Comparison of ENCODE assay signal across 8 cellular contexts in genomic region chr14:90256354-90257131, GRCh38. TPM values are rescaled to one million over a fixed set of nuclear protein-coding genes. Genes with fewer than 3 reads are reported as not detected.
A peak's percentile ranks its signal among the peaks of the same experiment; 100 is the strongest.
DNase-seq lines count a peak whose midpoint lies in the region; ATAC-seq and TF ChIP-seq lines count a peak whose summit lies in the region.

PSMC1 (plus strand) TSS chr14:90256553; CDS start chr14:90256598, 45 bp downstream.

- H3K36me3 Mint-ChIP-seq in activated T-helper 1 cell treated with anti-CD3 and anti-CD28 coated beads, Interleukin-12 subunit alpha, Interleukin-12 subunit beta, Interleukin-2, Interleukin-4 antibody, amounts not matched to agents 30 ng/mL and 10 ng/mL and 1 ng/mL, durations not matched to agents 14 hours and 24 hours and 36 hours (ENCODE audit: low read depth) = peaks cover 32% of the 10 kb centered on the region
- H3K36me3 Mint-ChIP-seq in naive thymus-derived CD8-positive, alpha-beta T cell = peaks cover 6 to 28% (median 8%) of the 10 kb centered on the region in 3 donors

- H3K9me3 ChIP-seq in DND-41 (ENCODE audit: insufficient read depth, low read length, severe bottlenecking) (no peaks in the 10 kb centered on the region), GM23248 (ENCODE audit: low read depth) (no peaks in the 10 kb centered on the region)

- H3K36me3 ChIP-seq in DND-41 (ENCODE audit: insufficient read depth, low read length) (peaks cover 35% of the 10 kb centered on the region), GM23248 (ENCODE audit: low read depth) (peaks cover 19% of the 10 kb centered on the region)

- 0 to 2% methylated on average over 43 to 54 of the region's 55 CpGs for WGBS in GM23248 (ENCODE audit: low coverage in 1 of 2, low lambda C conversion rate in 2 of 2, missing lambda C conversion rate in 2 of 2), 2 experiments

- no peaks in the 10 kb centered on the region for H3K9me2 ChIP-seq in GM23248 (ENCODE audit: insufficient read depth)

- peak; percentile 96 for ATAC-seq in DND-41 (ENCODE audit: insufficient read depth, low read depth)
- peak; percentile 98 for ATAC-seq in naive thymus-derived CD8-positive, alpha-beta T cell

- H3K27me3 ChIP-seq in DND-41 (ENCODE audit: insufficient read depth, low read length, poor library complexity) (no peaks in the 10 kb centered on the region), GM23248 (replicated peaks; ENCODE audit: insufficient read depth) (no peaks in the 10 kb centered on the region)

- H2AFZ ChIP-seq in DND-41 (ENCODE audit: low read depth, low read length) = peak within 1 kb of the TSS; percentile 87
- peak within 1 kb of the TSS; percentile 97 for H2AFZ ChIP-seq in GM23248

- H3K27ac Mint-ChIP-seq in activated T-helper 1 cell treated with anti-CD3 and anti-CD28 coated beads, Interleukin-12 subunit alpha, Interleukin-12 subunit beta, Interleukin-2, Interleukin-4 antibody, amounts not matched to agents 30 ng/mL and 10 ng/mL and 1 ng/mL, durations not matched to agents 14 hours and 24 hours and 36 hours = peak within 1 kb of the TSS; percentile 93
- peak within 1 kb of the TSS; percentile 94 to 99 (median 98) for H3K27ac Mint-ChIP-seq in naive thymus-derived CD8-positive, alpha-beta T cell

- H3K27ac ChIP-seq in DND-41 (ENCODE audit: low read length) (peak within 1 kb of the TSS; percentile 94), GM23248 (peak within 1 kb of the TSS; percentile 70)

- H3F3A ChIP-seq in GM23248 (ENCODE audit: insufficient read depth) = no peaks in the 10 kb centered on the region

- POLR2A ChIA-PET in naive thymus-derived CD8-positive, alpha-beta T cell (lab: Charles Lee) = interaction anchor here (0.7 to 1.9 kb wide), 6 partner anchors 18 to 502 kb away, joined by 3 to 6 read pairs (median 3); partner anchors contain the start of genes EFCAB11 and TDP1

- peaks cover 6% of the 10 kb centered on the region for H3K27me3 Mint-ChIP-seq in activated T-helper 1 cell treated with anti-CD3 and anti-CD28 coated beads, Interleukin-12 subunit alpha, Interleukin-12 subunit beta, Interleukin-2, Interleukin-4 antibody, amounts not matched to agents 30 ng/mL and 10 ng/mL and 1 ng/mL, durations not matched to agents 14 hours and 24 hours and 36 hours (ENCODE audit: insufficient read depth)
- peaks cover 0 to 9% (median 0%) of the 10 kb centered on the region in 5 donors for H3K27me3 Mint-ChIP-seq in naive thymus-derived CD8-positive, alpha-beta T cell

- H3K79me2 ChIP-seq in DND-41 (ENCODE audit: insufficient read depth, low read length) = peaks cover 43% of the 10 kb centered on the region
- peaks cover 49% of the 10 kb centered on the region for H3K79me2 ChIP-seq in GM23248 (ENCODE audit: insufficient read depth)

- H4K20me1 ChIP-seq in DND-41 (ENCODE audit: insufficient read depth, low read length) = peaks cover 18% of the 10 kb centered on the region; the same call in 1 of the 2 replicates
- H4K20me1 ChIP-seq in GM23248 (ENCODE audit: insufficient read depth) = no peaks in the 10 kb centered on the region

- H3K4me3 Mint-ChIP-seq in activated T-helper 1 cell treated with anti-CD3 and anti-CD28 coated beads, Interleukin-12 subunit alpha, Interleukin-12 subunit beta, Interleukin-2, Interleukin-4 antibody, amounts not matched to agents 30 ng/mL and 10 ng/mL and 1 ng/mL, durations not matched to agents 14 hours and 24 hours and 36 hours = peak within 1 kb of the TSS; percentile 99
- peak within 1 kb of the TSS; percentile 95 to 99 (median 96) for H3K4me3 Mint-ChIP-seq in naive thymus-derived CD8-positive, alpha-beta T cell

- H3K4me1 Mint-ChIP-seq in activated T-helper 1 cell treated with anti-CD3 and anti-CD28 coated beads, Interleukin-12 subunit alpha, Interleukin-12 subunit beta, Interleukin-2, Interleukin-4 antibody, amounts not matched to agents 30 ng/mL and 10 ng/mL and 1 ng/mL, durations not matched to agents 14 hours and 24 hours and 36 hours (ENCODE audit: low read depth) = peaks cover 22% of the 10 kb centered on the region
- H3K4me1 Mint-ChIP-seq in naive thymus-derived CD8-positive, alpha-beta T cell = peaks cover 16 to 38% (median 33%) of the 10 kb centered on the region in 4 donors

- H3K4me2 ChIP-seq in DND-41 (ENCODE audit: insufficient read depth, low read length) (peak within 1 kb of the TSS; percentile 87), GM23248 (ENCODE audit: unreplicated experiment) (peak within 1 kb of the TSS; percentile 83)

- DNase-seq in DND-41 (peak; percentile 92), GM23248 (peak; percentile 97), Kasumi-1 (lab: John Stamatoyannopoulos, UW) (peak; percentile 82 to 91), RPMI7951 (ENCODE audit: low read depth) (peak; percentile 91), fibroblast of mammary gland (ENCODE audit: low read depth) (peak; percentile 95)
- DNase-seq in activated T-helper 1 cell treated with anti-CD3 and anti-CD28 coated beads, Interleukin-12 subunit alpha, Interleukin-12 subunit beta, Interleukin-2, Interleukin-4 antibody, amounts not matched to agents 30 ng/mL and 10 ng/mL and 1 ng/mL, durations not matched to agents 14 hours and 24 hours and 36 hours (ENCODE audit: low spot score) = peak; percentile 83
- peak; percentile 72 to 91 (median 84) for DNase-seq in naive thymus-derived CD8-positive, alpha-beta T cell
- DNase-seq in stimulated activated naive CD4-positive, alpha-beta T cell (lab: John Stamatoyannopoulos, UW) = peak; percentile 68 to 87 (median 78)

- H3K9ac ChIP-seq in DND-41 (ENCODE audit: low read depth, low read length) (peak within 1 kb of the TSS; percentile 96), GM23248 (peak within 1 kb of the TSS; percentile 97)

- TF ChIP-seq CTCF in DND-41 (IDR thresholded peaks at IDR 0.05; ENCODE audit: borderline replicate concordance, extremely low read depth, low read length, poor library complexity, severe bottlenecking) (no peak), fibroblast of mammary gland (conservative IDR thresholded peaks at IDR 0.05; ENCODE audit: control insufficient read depth, insufficient read depth, low read depth, low read length) (no peak)

- H3K4me3 ChIP-seq in DND-41 (ENCODE audit: low read depth in 1 of 2, low read length in 2 of 2) (peak within 1 kb of the TSS; percentile 68 to 88), GM23248 (peak within 1 kb of the TSS; percentile 93), fibroblast of mammary gland (ENCODE audit: control insufficient read depth, low read depth, low read length) (peak within 1 kb of the TSS; percentile 94)

- H3K4me1 ChIP-seq in DND-41 (ENCODE audit: insufficient read depth, low read length) (peaks cover 27% of the 10 kb centered on the region), GM23248 (ENCODE audit: insufficient read depth) (peaks cover 13% of the 10 kb centered on the region; the same call in 1 of the 2 replicates)

- intact Hi-C loops in activated T-helper 1 cell treated with anti-CD3 and anti-CD28 coated beads, Interleukin-12 subunit alpha, Interleukin-12 subunit beta, Interleukin-2, Interleukin-4 antibody, amounts not matched to agents 30 ng/mL and 10 ng/mL and 1 ng/mL, durations not matched to agents 14 hours and 24 hours and 36 hours (cut with micrococcal nuclease) = loop anchor here (1.0 to 10.0 kb wide), 7 partner anchors 18 to 842 kb away; partner anchors contain the start of genes CALM1, EFCAB11, FOXN3 and NRDE2

- H3K9me3 Mint-ChIP-seq in activated T-helper 1 cell treated with anti-CD3 and anti-CD28 coated beads, Interleukin-12 subunit alpha, Interleukin-12 subunit beta, Interleukin-2, Interleukin-4 antibody, amounts not matched to agents 30 ng/mL and 10 ng/mL and 1 ng/mL, durations not matched to agents 14 hours and 24 hours and 36 hours = peaks cover 6% of the 10 kb centered on the region
- H3K9me3 Mint-ChIP-seq in naive thymus-derived CD8-positive, alpha-beta T cell = peaks cover 0 to 10% (median 0%) of the 10 kb centered on the region in 9 donors

- in situ Hi-C loops in GM23248 (cut with MboI) = no loop called here

RNA-seq across cellular contexts. Expression of gene PSMC1, which starts in this region (rescaled TPM):
- 132 and 154 TPM in 2 replicates for total RNA-seq in GM23248 (2014; rRNA removed; shearing (Covaris generic))
- polyA plus RNA-seq in GM23248 (2016; fragmentation: Nextera tagmentation; extraction: Ambion mirVana) = 167 and 179 TPM in 2 replicates
- 161 and 194 TPM in 2 replicates for total RNA-seq in RPMI7951 (2014; rRNA removed; shearing (Covaris generic))
- total RNA-seq in activated T-helper 1 cell treated with anti-CD3 and anti-CD28 coated beads, Interleukin-12 subunit alpha, Interleukin-12 subunit beta, Interleukin-2, Interleukin-4 antibody, amounts not matched to agents 30 ng/mL and 10 ng/mL and 1 ng/mL, durations not matched to agents 14 hours and 24 hours and 36 hours = 171 and 176 TPM in 2 replicates
- total RNA-seq in naive thymus-derived CD8-positive, alpha-beta T cell = 10 to 100 TPM; 57.9 to 60.0 TPM
- 100 to 1,000 TPM in 2 of 3 donors, 10 to 100 TPM in 1; 92.8 to 117 (median 109) TPM for polyA plus RNA-seq in naive thymus-derived CD8-positive, alpha-beta T cell

Comparison
In these comparisons a context has a peak if more than half of its experiments do, and no peak if none do; other contexts are left out.
1. Peak in every context shown above with its lines: DNase-seq, ATAC-seq, H3K4me3 ChIP-seq and H3K27ac ChIP-seq.